Comparison of ENCODE assay signal across 20 cellular contexts in genomic region chr9:15158019-15158418, GRCh38.
"Had no signal": no experiment of that assay in that cellular context is flagged by ENCODE, and none has a peak within 500 bp of the region (broad histone marks: within the 10 kb centered on the region; RNA-seq: fewer than 3 reads in every experiment).

No MANE protein-coding gene starts in this region.

- H3K27me3 ChIP-seq: brain microvascular endothelial cell, esophagus squamous epithelium, stomach, transverse colon had no signal

- H3K4me3 Mint-ChIP-seq: activated B cell treated with CpG ODN at 0.5 μM for 24 hours; activated CD4-positive, alpha-beta T cell treated with anti-CD3 and anti-CD28 coated beads, Interleukin-2, amount 10 ng/mL, durations not matched to agents 7 days and 5 days; activated naive CD4-positive, alpha-beta T cell treated with anti-CD3 and anti-CD28 coated beads, Interleukin-2, amount 10 ng/mL, durations not matched to agents 7 days and 5 days; activated T-helper 17 cell treated with anti-CD3 and anti-CD28 coated beads, Interleukin-2, amount 50 U/mL, for 72 hours; T-helper 17 cell had no signal

- ATAC-seq: activated T-helper 17 cell treated with anti-CD3 and anti-CD28 coated beads, Interleukin-2, amount 50 U/mL, for 72 hours; foreskin keratinocyte; T-helper 17 cell had no signal

- FAIRE-seq: keratinocyte, TTC549 had no signal

- DNase-seq: activated B cell treated with CpG ODN at 0.5 μM for 24 hours; activated CD4-positive, alpha-beta T cell treated with anti-CD3 and anti-CD28 coated beads, Interleukin-2, amount 10 ng/mL, durations not matched to agents 7 days and 5 days; activated naive CD4-positive, alpha-beta T cell treated with anti-CD3 and anti-CD28 coated beads, Interleukin-2, amount 10 ng/mL, durations not matched to agents 7 days and 5 days; activated T-cell treated with anti-CD3 and anti-CD28 coated beads for 4 hours; brain microvascular endothelial cell; cerebellar nuclear complex; esophagus squamous epithelium; head of caudate nucleus; left ventricle myocardium inferior; mesenchymal stem cell; retina; stimulated activated CD4-positive, alpha-beta T cell treated with anti-CD3 and anti-CD28 coated beads, Interleukin-4, amount 100 ng/mL, for 4 hours; stomach; T-helper 17 cell; transverse colon had no signal

- H3K4me3 ChIP-seq: esophagus squamous epithelium, left ventricle myocardium inferior, skin epidermis, stomach, transverse colon had no signal

- H3K4me1 ChIP-seq: foreskin keratinocyte had no signal

- H3K36me3 ChIP-seq: brain microvascular endothelial cell, esophagus squamous epithelium, left ventricle myocardium inferior, stomach, transverse colon had no signal

- H3K27me3 Mint-ChIP-seq: activated T-helper 17 cell treated with anti-CD3 and anti-CD28 coated beads, Interleukin-2, amount 50 U/mL, for 72 hours had no signal

- H3K36me3 Mint-ChIP-seq: activated naive CD4-positive, alpha-beta T cell treated with anti-CD3 and anti-CD28 coated beads, Interleukin-2, amount 10 ng/mL, durations not matched to agents 7 days and 5 days had no signal

- H3K4me1 Mint-ChIP-seq: activated B cell treated with CpG ODN at 0.5 μM for 24 hours; activated CD4-positive, alpha-beta T cell treated with anti-CD3 and anti-CD28 coated beads, Interleukin-2, amount 10 ng/mL, durations not matched to agents 7 days and 5 days; activated naive CD4-positive, alpha-beta T cell treated with anti-CD3 and anti-CD28 coated beads, Interleukin-2, amount 10 ng/mL, durations not matched to agents 7 days and 5 days; activated T-helper 17 cell treated with anti-CD3 and anti-CD28 coated beads, Interleukin-2, amount 50 U/mL, for 72 hours had no signal

- H3K27ac ChIP-seq: brain microvascular endothelial cell, esophagus squamous epithelium, foreskin keratinocyte, left ventricle myocardium inferior, stomach, transverse colon had no signal

- H3K9me3 Mint-ChIP-seq: activated B cell treated with CpG ODN at 0.5 μM for 24 hours; activated CD4-positive, alpha-beta T cell treated with anti-CD3 and anti-CD28 coated beads, Interleukin-2, amount 10 ng/mL, durations not matched to agents 7 days and 5 days; activated naive CD4-positive, alpha-beta T cell treated with anti-CD3 and anti-CD28 coated beads, Interleukin-2, amount 10 ng/mL, durations not matched to agents 7 days and 5 days; activated T-helper 17 cell treated with anti-CD3 and anti-CD28 coated beads, Interleukin-2, amount 50 U/mL, for 72 hours had no signal

- H3K9me3 ChIP-seq: esophagus squamous epithelium, left ventricle myocardium inferior, stomach, transverse colon had no signal

- H3K27ac Mint-ChIP-seq: activated B cell treated with CpG ODN at 0.5 μM for 24 hours; activated CD4-positive, alpha-beta T cell treated with anti-CD3 and anti-CD28 coated beads, Interleukin-2, amount 10 ng/mL, durations not matched to agents 7 days and 5 days; activated naive CD4-positive, alpha-beta T cell treated with anti-CD3 and anti-CD28 coated beads, Interleukin-2, amount 10 ng/mL, durations not matched to agents 7 days and 5 days; activated T-helper 17 cell treated with anti-CD3 and anti-CD28 coated beads, Interleukin-2, amount 50 U/mL, for 72 hours; T-helper 17 cell had no signal
